In the genomic region with DNA sequence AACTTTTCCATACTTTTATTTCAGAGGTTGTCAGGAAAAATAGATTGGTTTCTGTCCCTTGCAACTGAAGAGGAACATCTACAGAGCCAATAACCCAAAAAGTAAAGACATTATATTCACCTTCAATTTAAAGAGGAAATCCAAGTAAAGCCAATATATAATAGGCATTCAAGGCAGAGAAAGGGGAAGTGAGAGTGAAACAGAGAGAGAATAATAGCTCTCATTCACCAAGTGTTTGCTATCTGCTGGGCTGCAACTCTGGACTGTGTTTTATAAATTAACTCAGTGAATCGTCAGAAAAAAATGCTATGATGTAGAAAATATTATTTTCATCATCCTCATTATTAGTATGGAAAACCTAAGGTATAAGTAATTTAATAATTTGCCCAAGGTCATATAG, we compare ENCODE assay signal across 13 cellular contexts.
DNase-seq lines count a peak whose midpoint lies in the region; ATAC-seq, FAIRE-seq and TF ChIP-seq lines count a peak whose summit lies in the region.
"Had no signal": no experiment of that assay in that cellular context is flagged by ENCODE, and none has a peak within 500 bp of the region (broad histone marks: within the 10 kb centered on the region; RNA-seq: fewer than 3 reads in every experiment).

No MANE protein-coding gene starts in this region.

- H4K20me1 ChIP-seq in K562 (replicated peaks; ENCODE audit: control insufficient read depth, insufficient read depth, low read length): no peaks in the 10 kb centered on the region

- H2AFZ ChIP-seq in K562 (ENCODE audit: low read depth, low read length): no peak overlapping the region

- no peaks in the 10 kb centered on the region for H3K4me1 ChIP-seq in K562 (replicated peaks in 1 of 2; ENCODE audit: control insufficient read depth in 2 of 2, insufficient read depth in 2 of 2, low read length in 2 of 2)
- H3K4me1 ChIP-seq: heart right ventricle had no signal

- CTCF ChIA-PET in K562 (lab: Yijun Ruan, JAX; ENCODE audit: low intra/inter-chr PET ratio): no interaction called here
- CTCF ChIA-PET in activated CD8-positive, alpha-beta T cell treated with anti-CD3 and anti-CD28 coated beads, Interleukin-2, amount 10 ng/mL, durations not matched to agents 7 days and 5 days (lab: Charles Lee): no interaction called here

- in situ Hi-C loops in K562 (cut with MboI): no loop called here
- in situ Hi-C loops in G401 (cut with HindIII; ENCODE audit: low sequenced_read_pairs): no loop called here

- intact Hi-C loops in K562 (cut with micrococcal nuclease): no loop called here

- H3K27me3 ChIP-seq in K562 (ENCODE audit: control insufficient read depth in 2 of 2, insufficient read depth in 2 of 2, low read length in 2 of 2): no peaks in the 10 kb centered on the region
- H3K27me3 ChIP-seq: heart right ventricle had no signal

- no peak overlapping the region for H3K27ac Mint-ChIP-seq in activated CD8-positive, alpha-beta T cell treated with anti-CD3 and anti-CD28 coated beads, Interleukin-2, amount 10 ng/mL, durations not matched to agents 7 days and 5 days
- H3K27ac Mint-ChIP-seq: activated naive CD8-positive, alpha-beta T cell treated with anti-CD3 and anti-CD28 coated beads, Interleukin-2, amount 10 ng/mL, durations not matched to agents 7 days and 5 days; H9 had no signal

- TF ChIP-seq POLR2A in K562 (conservative IDR thresholded peaks at IDR 0.05): no peak

- H3K4me3 Mint-ChIP-seq in activated CD8-positive, alpha-beta T cell treated with anti-CD3 and anti-CD28 coated beads, Interleukin-2, amount 10 ng/mL, durations not matched to agents 7 days and 5 days: no peak overlapping the region
- H3K4me3 Mint-ChIP-seq: activated naive CD8-positive, alpha-beta T cell treated with anti-CD3 and anti-CD28 coated beads, Interleukin-2, amount 10 ng/mL, durations not matched to agents 7 days and 5 days; H9 had no signal

- POLR2A ChIA-PET in K562 (lab: Yijun Ruan, JAX): no interaction called here
- POLR2A ChIA-PET in activated CD8-positive, alpha-beta T cell treated with anti-CD3 and anti-CD28 coated beads, Interleukin-2, amount 10 ng/mL, durations not matched to agents 7 days and 5 days (lab: Charles Lee): no interaction called here

- TF ChIP-seq RAD21 in K562 (CRISPR knock-in tag; conservative IDR thresholded peaks at IDR 0.05 in 1 of 2, IDR thresholded peaks at IDR 0.05 in 1 of 2): no peak

- H3K9me3 Mint-ChIP-seq in activated CD8-positive, alpha-beta T cell treated with anti-CD3 and anti-CD28 coated beads, Interleukin-2, amount 10 ng/mL, durations not matched to agents 7 days and 5 days (ENCODE audit: insufficient read depth): no peaks in the 10 kb centered on the region
- H3K9me3 Mint-ChIP-seq: activated naive CD8-positive, alpha-beta T cell treated with anti-CD3 and anti-CD28 coated beads, Interleukin-2, amount 10 ng/mL, durations not matched to agents 7 days and 5 days; H9 had no signal

- no peak overlapping the region for H3K4me3 ChIP-seq in K562
- H3K4me3 ChIP-seq: heart right ventricle had no signal

- H3K4me1 Mint-ChIP-seq in activated CD8-positive, alpha-beta T cell treated with anti-CD3 and anti-CD28 coated beads, Interleukin-2, amount 10 ng/mL, durations not matched to agents 7 days and 5 days (ENCODE audit: low read depth): no peaks in the 10 kb centered on the region
- H3K4me1 Mint-ChIP-seq: activated naive CD8-positive, alpha-beta T cell treated with anti-CD3 and anti-CD28 coated beads, Interleukin-2, amount 10 ng/mL, durations not matched to agents 7 days and 5 days; H9 had no signal

- no peaks in the 10 kb centered on the region for H3K36me3 ChIP-seq in K562 (ENCODE audit: control insufficient read depth, insufficient read depth, low read length)
- H3K36me3 ChIP-seq: heart right ventricle had no signal

- H3K9me3 ChIP-seq in K562 (replicated peaks; ENCODE audit: control insufficient read depth, insufficient read depth, low read depth, low read length): no peaks in the 10 kb centered on the region
- H3K9me3 ChIP-seq: heart right ventricle had no signal

- WGBS in K562 (ENCODE audit: insufficient coverage, low coverage, missing lambda C conversion rate): 0% methylated on average over 1 of the region's 1 CpG

- no TSS peak for BruUV-seq in K562 (replicated peaks; lab: Mats Ljungman, UMichigan)

- ATAC-seq in GM19324 (IDR thresholded peaks at IDR 0.05; ENCODE audit: low FRiP score, unreplicated experiment) (peak; percentile 88), HG02642 (IDR thresholded peaks at IDR 0.05; ENCODE audit: poor library complexity, unreplicated experiment) (peak; percentile 98), HG03442 (IDR thresholded peaks at IDR 0.05; ENCODE audit: unreplicated experiment) (peak; percentile 97), K562 (no peak)
- ATAC-seq in activated CD8-positive, alpha-beta T cell treated with anti-CD3 and anti-CD28 coated beads, Interleukin-2, amount 10 ng/mL, durations not matched to agents 7 days and 5 days: no peak
- ATAC-seq: heart right ventricle, right cardiac atrium had no signal

- no peak for TF ChIP-seq EP300 in K562 (IDR thresholded peaks at IDR 0.05; ENCODE audit: low read length)

- H3K9ac ChIP-seq in K562 (ENCODE audit: insufficient read depth in 1 of 2, low read depth in 2 of 2, low read length in 2 of 2): no peak overlapping the region

- no peak for TF ChIP-seq CTCF in K562 (IDR thresholded peaks at IDR 0.05 in 2 of 3, conservative IDR thresholded peaks at IDR 0.05 in 1 of 3; ENCODE audit: insufficient read depth in 2 of 3, low read depth in 1 of 3, low read length in 3 of 3)

- no peaks in the 10 kb centered on the region for H3K79me2 ChIP-seq in K562 (ENCODE audit: control insufficient read depth, insufficient read depth, low read length)

- no peak overlapping the region for H3K27ac ChIP-seq in K562 (ENCODE audit: extremely low read depth, low read depth, low read length)
- H3K27ac ChIP-seq: heart right ventricle had no signal

- no peak overlapping the region for H3K4me2 ChIP-seq in K562 (ENCODE audit: insufficient read depth, low read length)

- no peak for FAIRE-seq in K562 (lab: Jason Lieb, UNC)

- H3K27me3 Mint-ChIP-seq in activated CD8-positive, alpha-beta T cell treated with anti-CD3 and anti-CD28 coated beads, Interleukin-2, amount 10 ng/mL, durations not matched to agents 7 days and 5 days (ENCODE audit: low read depth): no peaks in the 10 kb centered on the region
- H3K27me3 Mint-ChIP-seq: activated naive CD8-positive, alpha-beta T cell treated with anti-CD3 and anti-CD28 coated beads, Interleukin-2, amount 10 ng/mL, durations not matched to agents 7 days and 5 days had no signal

- DNase-seq in K562 (ENCODE audit: extremely low read depth in 1 of 4, low spot score in 3 of 4) (no peak), G401 (ENCODE audit: low spot score) (no peak), ecto neural progenitor cell (ENCODE audit: low spot score) (no peak)
- no peak for DNase-seq in activated CD8-positive, alpha-beta T cell treated with anti-CD3 and anti-CD28 coated beads, Interleukin-2, amount 10 ng/mL, durations not matched to agents 7 days and 5 days
- DNase-seq: activated CD4-positive, alpha-beta T cell treated with anti-CD3 and anti-CD28 coated beads, Interleukin-2, amount 50 U/mL, for 1 hour; activated naive CD8-positive, alpha-beta T cell treated with anti-CD3 and anti-CD28 coated beads, Interleukin-2, amount 10 ng/mL, durations not matched to agents 7 days and 5 days; H9; heart right ventricle; NCI-H1417 treated with DMSO at 0.1 percent for 48 hours; right cardiac atrium had no signal

- no peaks in the 10 kb centered on the region for H3K36me3 Mint-ChIP-seq in activated CD8-positive, alpha-beta T cell treated with anti-CD3 and anti-CD28 coated beads, Interleukin-2, amount 10 ng/mL, durations not matched to agents 7 days and 5 days (ENCODE audit: low read depth)
- H3K36me3 Mint-ChIP-seq: activated naive CD8-positive, alpha-beta T cell treated with anti-CD3 and anti-CD28 coated beads, Interleukin-2, amount 10 ng/mL, durations not matched to agents 7 days and 5 days had no signal

- no peaks in the 10 kb centered on the region for H3K9me1 ChIP-seq in K562 (ENCODE audit: control insufficient read depth, insufficient read depth, low read length)

TF ChIP-seq in K562, 482 proteins besides CTCF, POLR2A, EP300 and RAD21:
- peak; percentile 15; the same call in 1 of the 2 replicates for TF ChIP-seq SPI1 (IDR thresholded peaks at IDR 0.05; ENCODE audit: borderline replicate concordance, low read depth, low read length)
- no peak for TF ChIP-seq PPARD (CRISPR knock-in tag; IDR thresholded peaks at IDR 0.05)

Comparison
In these comparisons a context has a peak if more than half of its experiments do, and no peak if none do; other contexts are left out.
1. ATAC-seq: peak in GM19324 (single experiment), HG02642 (single experiment) and HG03442 (single experiment); none in K562 (single experiment) and activated CD8-positive, alpha-beta T cell treated with anti-CD3 and anti-CD28 coated beads, Interleukin-2, amount 10 ng/mL, durations not matched to agents 7 days and 5 days (single experiment).